Comparison of ENCODE assay signal across 18 cellular contexts in genomic region chr5:177535125-177535524, GRCh38. TPM values are rescaled to one million over a fixed set of nuclear protein-coding genes. Genes with fewer than 3 reads are reported as not detected.
A peak's percentile ranks its signal among the peaks of the same experiment; 100 is the strongest.
DNase-seq lines count a peak whose midpoint lies in the region; ATAC-seq and TF ChIP-seq lines count a peak whose summit lies in the region.
"Had no signal": no experiment of that assay in that cellular context is flagged by ENCODE, and none has a peak within 500 bp of the region (broad histone marks: within the 10 kb centered on the region; RNA-seq: fewer than 3 reads in every experiment).

No MANE protein-coding gene starts in this region.

- H3K4me1 ChIP-seq in thoracic aorta (ENCODE audit: control insufficient read depth in 1 of 2, low read depth in 2 of 2) (peaks cover 42 to 61% of the 10 kb centered on the region in 2 donors), aorta (ENCODE audit: control insufficient read depth in 1 of 2, insufficient read depth in 2 of 2, low read length in 2 of 2) (peaks cover 2 to 10% of the 10 kb centered on the region in 2 donors)

- DNase-seq in activated naive CD4-positive, alpha-beta T cell (lab: John Stamatoyannopoulos, UW): no peak
- DNase-seq in chondrocyte (ENCODE audit: low spot score) (no peak), progenitor cell of endocrine pancreas (ENCODE audit: low spot score, unreplicated experiment) (no peak), thoracic aorta (ENCODE audit: low spot score) (no peak), aorta (no peak), dedifferentiated amniotic fluid mesenchymal stem cell (ENCODE audit: extremely low spot score) (no peak)
- DNase-seq: C1 segment of cervical spinal cord, DMS 273 treated with DMSO at 0.1 percent for 48 hours, GF-D8, IMR-90, Karpas-422, MM.1S, NCI-H1092 treated with DMSO at 0.1 percent for 48 hours, NCI-H1694, NCI-H226, NCI-H524 treated with DMSO at 0.1 percent for 48 hours had no signal

- H3K27ac Mint-ChIP-seq in activated naive CD4-positive, alpha-beta T cell treated with anti-CD3 and anti-CD28 coated beads, Interleukin-2, amount 50 U/mL, for 24 hours: peak overlapping the region; percentile 38
- H3K27ac Mint-ChIP-seq in chondrocyte (ENCODE audit: unreplicated experiment): peak overlapping the region; percentile 83
- H3K27ac Mint-ChIP-seq in progenitor cell of endocrine pancreas: peak overlapping the region; percentile 84

- H3K27ac ChIP-seq in thoracic aorta (peak overlapping the region; percentile 35 to 51), aorta (ENCODE audit: low read depth in 1 of 2, low read length in 2 of 2) (no peak overlapping the region)

- TF ChIP-seq CTCF in chondrocyte (IDR thresholded peaks at IDR 0.05) (peak; percentile 28), progenitor cell of endocrine pancreas (IDR thresholded peaks at IDR 0.05; ENCODE audit: unreplicated experiment) (no peak), thoracic aorta (IDR thresholded peaks at IDR 0.05) (no peak)

- 88% methylated on average over 7 of the region's 7 CpGs for WGBS in aorta, 2 donors

- H3K4me3 ChIP-seq in thoracic aorta: no peak overlapping the region
- H3K4me3 ChIP-seq in aorta (ENCODE audit: low read length in 2 of 2): no peak overlapping the region

- H3K27me3 ChIP-seq in thoracic aorta (replicated peaks; ENCODE audit: insufficient read depth) (no peaks in the 10 kb centered on the region), aorta (ENCODE audit: control insufficient read depth in 1 of 2, insufficient read depth in 2 of 2, low read length in 1 of 2) (no peaks in the 10 kb centered on the region)

- H3K9me3 ChIP-seq in thoracic aorta: no peaks in the 10 kb centered on the region
- H3K9me3 ChIP-seq in aorta (ENCODE audit: control insufficient read depth, low read length): no peaks in the 10 kb centered on the region

- no peaks in the 10 kb centered on the region for H3K4me1 Mint-ChIP-seq in activated naive CD4-positive, alpha-beta T cell treated with anti-CD3 and anti-CD28 coated beads, Interleukin-2, amount 50 U/mL, for 24 hours
- H3K4me1 Mint-ChIP-seq in chondrocyte (ENCODE audit: low read depth) (peaks cover 72% of the 10 kb centered on the region), progenitor cell of endocrine pancreas (ENCODE audit: low read depth) (peaks cover 1% of the 10 kb centered on the region)

- peaks cover 13% of the 10 kb centered on the region for H3K36me3 Mint-ChIP-seq in activated naive CD4-positive, alpha-beta T cell treated with anti-CD3 and anti-CD28 coated beads, Interleukin-2, amount 50 U/mL, for 24 hours
- H3K36me3 Mint-ChIP-seq in chondrocyte (ENCODE audit: low read depth): peaks cover 25% of the 10 kb centered on the region
- H3K36me3 Mint-ChIP-seq in progenitor cell of endocrine pancreas (ENCODE audit: insufficient read depth): peaks cover 23% of the 10 kb centered on the region

- intact Hi-C loops in aorta (cut with DNase I): no loop called here

- ATAC-seq in thoracic aorta (ENCODE audit: insufficient number of reproducible peaks, low FRiP score, low read depth): no peak
- no peak for ATAC-seq in aorta (ENCODE audit: low FRiP score)
- ATAC-seq in GM18909 (IDR thresholded peaks at IDR 0.05; ENCODE audit: poor library complexity, unreplicated experiment): no peak

- no peaks in the 10 kb centered on the region for H3K27me3 Mint-ChIP-seq in activated naive CD4-positive, alpha-beta T cell treated with anti-CD3 and anti-CD28 coated beads, Interleukin-2, amount 50 U/mL, for 24 hours
- no peaks in the 10 kb centered on the region for H3K27me3 Mint-ChIP-seq in chondrocyte (ENCODE audit: low read depth)
- H3K27me3 Mint-ChIP-seq in progenitor cell of endocrine pancreas: no peaks in the 10 kb centered on the region

- peaks cover 47% of the 10 kb centered on the region for H3K36me3 ChIP-seq in thoracic aorta
- peaks cover 0 to 4% of the 10 kb centered on the region in 2 donors for H3K36me3 ChIP-seq in aorta (ENCODE audit: control insufficient read depth in 1 of 2, insufficient read depth in 2 of 2, low read length in 1 of 2)

- H3K9me3 Mint-ChIP-seq in activated naive CD4-positive, alpha-beta T cell treated with anti-CD3 and anti-CD28 coated beads, Interleukin-2, amount 50 U/mL, for 24 hours: no peaks in the 10 kb centered on the region
- H3K9me3 Mint-ChIP-seq in chondrocyte (ENCODE audit: low read depth): no peaks in the 10 kb centered on the region
- H3K9me3 Mint-ChIP-seq in progenitor cell of endocrine pancreas (ENCODE audit: low read depth): no peaks in the 10 kb centered on the region

- H3K4me3 Mint-ChIP-seq in activated naive CD4-positive, alpha-beta T cell treated with anti-CD3 and anti-CD28 coated beads, Interleukin-2, amount 50 U/mL, for 24 hours: no peak overlapping the region
- no peak overlapping the region for H3K4me3 Mint-ChIP-seq in chondrocyte (ENCODE audit: unreplicated experiment)
- H3K4me3 Mint-ChIP-seq in progenitor cell of endocrine pancreas (ENCODE audit: low read depth): no peak overlapping the region

RNA-seq across cellular contexts. Expression of gene DDX41, which starts 18.4 kb away (rescaled TPM):
- 77.2 to 79.0 TPM (median 78.6 TPM) in 3 replicates for total RNA-seq in chondrocyte
- 88.4 and 93.1 TPM in 2 replicates for total RNA-seq in progenitor cell of endocrine pancreas
- 100 to 1,000 TPM in 1 of 2 donors, 10 to 100 TPM in 1; 53.7 to 138 TPM for total RNA-seq in thoracic aorta
- 10 to 100 TPM; 45.0 to 54.9 TPM for total RNA-seq in aorta
- 10 to 100 TPM; 46.5 to 95.4 TPM for polyA plus RNA-seq in aorta

RNA-seq across cellular contexts. Expression of gene FAM193B, which starts 19.2 kb away (rescaled TPM):
- total RNA-seq in chondrocyte (75.2 to 85.9 TPM (median 79.1 TPM) in 3 replicates), progenitor cell of endocrine pancreas (163 and 165 TPM in 2 replicates), thoracic aorta (100 to 1,000 TPM in 1 of 2 donors, 10 to 100 TPM in 1; 76.6 to 103 TPM), aorta (100 to 1,000 TPM in 1 of 2 donors, 10 to 100 TPM in 1; 67.5 to 113 TPM)
- 100 to 1,000 TPM in 1 of 2 donors, 10 to 100 TPM in 1; 49.5 to 533 TPM for polyA plus RNA-seq in aorta

RNA-seq across cellular contexts. Expression of gene DOK3, which starts 25.5 kb away (rescaled TPM):
- 4.7 to 7.7 TPM (median 7.5 TPM) in 3 replicates for total RNA-seq in chondrocyte
- 11.6 and 13.7 TPM in 2 replicates for total RNA-seq in progenitor cell of endocrine pancreas
- total RNA-seq in thoracic aorta: 10 to 100 TPM; 20.5 to 35.6 TPM
- total RNA-seq in aorta: 10 to 100 TPM; 15.0 to 21.6 TPM
- polyA plus RNA-seq in aorta: 1 to 10 TPM; 2.7 to 4.4 TPM

RNA-seq across cellular contexts. Expression of gene PDLIM7, which starts 37.7 kb away (rescaled TPM):
- total RNA-seq in chondrocyte (563 to 633 TPM (median 613 TPM) in 3 replicates), progenitor cell of endocrine pancreas (113 and 119 TPM in 2 replicates), thoracic aorta (100 to 1,000 TPM; 626 to 891 TPM), aorta (100 to 1,000 TPM; 510 to 729 TPM)
- 1,000 to 10,000 TPM in 1 of 2 donors, 100 to 1,000 TPM in 1; 184 to 1,248 TPM for polyA plus RNA-seq in aorta

RNA-seq across cellular contexts. Expression of gene TMED9, which starts 56.9 kb away (rescaled TPM):
- 290 to 299 TPM (median 293 TPM) in 3 replicates for total RNA-seq in chondrocyte
- total RNA-seq in progenitor cell of endocrine pancreas: 161 and 170 TPM in 2 replicates
- total RNA-seq in thoracic aorta: 100 to 1,000 TPM; 103 to 119 TPM
- 100 to 1,000 TPM; 119 to 137 TPM for total RNA-seq in aorta
- 100 to 1,000 TPM; 110 to 124 TPM for polyA plus RNA-seq in aorta

Comparison
In these comparisons a context has a peak if more than half of its experiments do, and no peak if none do; other contexts are left out.
1. H3K27ac ChIP-seq: peak in thoracic aorta (2 of 2); none in aorta (0 of 2).
2. Peak in every context shown above with its lines, with median percentiles within 50 percentile points of each other: H3K27ac Mint-ChIP-seq.